34 cellular contexts compared by ENCODE assay signal in genomic region chr6:114879719-114880118, GRCh38.
"Had no signal": no experiment of that assay in that cellular context is flagged by ENCODE, and none has a peak within 500 bp of the region (broad histone marks: within the 10 kb centered on the region; RNA-seq: fewer than 3 reads in every experiment).

No MANE protein-coding gene starts in this region.

- H3K27me3 ChIP-seq: adrenal gland, cardiac muscle cell had no signal

- H3K27ac ChIP-seq: adrenal gland, cardiac muscle cell, VCaP had no signal

- DNase-seq: activated B cell treated with CpG ODN at 0.5 μM for 24 hours; activated CD4-positive, alpha-beta memory T cell treated with anti-CD3 and anti-CD28 coated beads for 36 hours; activated CD4-positive, alpha-beta T cell treated with anti-CD3 and anti-CD28 coated beads for 4 hours; activated CD4-positive, alpha-beta T cell treated with anti-CD3 and anti-CD28 coated beads, Interleukin-2, amount 10 ng/mL, durations not matched to agents 24 days and 14 days; activated CD4-positive, alpha-beta T cell treated with anti-CD3 and anti-CD28 coated beads, Interleukin-2, amount 50 U/mL, for 1 hour; activated CD4-positive, alpha-beta T cell treated with anti-CD3 and anti-CD28 coated beads, Interleukin-2, amount 50 U/mL, for 4 hours; activated CD4-positive, CD25-positive, alpha-beta regulatory T cell treated with anti-CD3 and anti-CD28 coated beads, Interleukin-2, amount 50 U/mL, for 72 hours; activated CD8-positive, alpha-beta memory T cell treated with anti-CD3 and anti-CD28 coated beads, Interleukin-2, amount 50 U/mL, for 4 hours; activated CD8-positive, alpha-beta T cell treated with anti-CD3 and anti-CD28 coated beads for 36 hours; activated effector memory CD4-positive, alpha-beta T cell treated with anti-CD3 and anti-CD28 coated beads, Interleukin-2, amount 50 U/mL, for 16 hours; activated gamma-delta T cell treated with Interleukin-2 at 50 U/mL for 16 hours; activated naive CD4-positive, alpha-beta T cell; activated naive CD4-positive, alpha-beta T cell treated with anti-CD3 and anti-CD28 coated beads for 36 hours; activated naive CD4-positive, alpha-beta T cell treated with anti-CD3 and anti-CD28 coated beads, Interleukin-2, amount 50 U/mL, for 16 hours; activated naive CD8-positive, alpha-beta T cell treated with anti-CD3 and anti-CD28 coated beads for 36 hours; activated T-cell treated with anti-CD3 and anti-CD28 coated beads for 4 hours; activated T-cell treated with anti-CD3 and anti-CD28 coated beads, Interleukin-2, amount 50 U/mL, for 1 hour; activated T-cell treated with anti-CD3 and anti-CD28 coated beads, Interleukin-2, amount 50 U/mL, for 4 hours; activated T-cell treated with anti-CD3 and anti-CD28 coated beads, Interleukin-2, amount 50 U/mL, for 72 hours; adrenal gland; amniotic stem cell; aorta; caudate nucleus; cerebellar nuclear complex; T-cell; T-helper 2 cell; T-helper 9 cell had no signal

- ATAC-seq: activated CD8-positive, alpha-beta T cell treated with anti-CD3 and anti-CD28 coated beads for 36 hours; activated naive CD4-positive, alpha-beta T cell treated with anti-CD3 and anti-CD28 coated beads, Interleukin-2, amount 50 U/mL, for 72 hours; activated T-cell treated with anti-CD3 and anti-CD28 coated beads, Interleukin-2, amount 50 U/mL, for 4 hours; activated T-cell treated with anti-CD3 and anti-CD28 coated beads, Interleukin-2, amount 50 U/mL, for 72 hours; activated T-helper 17 cell treated with anti-CD3 and anti-CD28 coated beads, Interleukin-2, amount 50 U/mL, for 72 hours; T-cell had no signal

- H3K36me3 ChIP-seq: adrenal gland, cardiac muscle cell had no signal

- H3K4me3 ChIP-seq: adrenal gland, cardiac muscle cell had no signal

- H3K4me1 ChIP-seq: adrenal gland had no signal

- H3K9me3 ChIP-seq: adrenal gland had no signal

- FAIRE-seq: astrocyte, bronchial epithelial cell, TTC549 had no signal
